In the genomic region with DNA sequence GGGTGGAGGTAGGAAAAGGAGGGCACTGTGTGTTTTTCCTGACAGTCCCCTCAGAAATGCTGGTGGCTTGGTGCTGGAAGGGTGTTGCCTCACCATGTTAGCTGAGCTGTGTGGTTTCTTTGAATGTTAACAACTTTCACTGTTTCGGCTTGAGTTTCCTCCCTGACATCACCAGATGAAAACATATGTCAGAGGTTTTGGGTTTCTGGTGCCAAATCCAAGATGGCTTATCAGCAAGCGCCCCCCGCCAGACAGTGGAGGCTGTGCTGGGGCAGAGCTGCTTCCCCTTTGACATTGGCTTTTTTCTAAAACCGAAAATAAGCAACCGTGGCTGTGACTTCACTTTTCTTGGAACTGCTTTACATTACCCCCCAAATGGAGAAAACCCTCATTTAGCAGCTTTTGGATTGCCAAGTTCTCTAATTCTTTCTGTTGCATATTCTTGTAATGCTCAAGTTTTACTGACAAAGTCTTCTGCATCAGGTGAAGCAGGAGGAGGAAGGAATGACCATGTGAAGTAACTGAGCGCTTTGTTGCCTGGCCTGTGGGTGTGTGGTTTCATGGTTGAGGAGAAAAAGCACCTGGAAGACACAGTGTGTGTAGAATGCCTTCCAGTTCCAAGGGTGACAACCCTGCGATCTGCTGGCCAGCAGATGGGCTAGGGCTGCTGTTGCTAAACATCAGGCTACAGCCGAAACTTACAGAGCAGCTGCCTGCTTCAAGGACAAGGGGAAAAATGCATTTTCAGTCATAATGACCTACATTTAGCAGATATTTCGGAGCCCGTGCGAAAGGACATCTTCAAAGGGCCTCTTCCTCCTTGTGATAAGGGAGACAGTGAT, we compare ENCODE assay signal across 1 cellular context.
TF ChIP-seq lines count a peak whose summit lies in the region.

No MANE protein-coding gene starts in this region.

TF ChIP-seq in H1, 55 proteins besides CTCF, POLR2A, EP300 and RAD21 (continued from another document):
- no peak for TF ChIP-seq NANOG (IDR thresholded peaks at IDR 0.05; ENCODE audit: insufficient read depth, low read depth, low read length, poor library complexity, severe bottlenecking)
- no peak for TF ChIP-seq CBX8 (IDR thresholded peaks at IDR 0.05; ENCODE audit: borderline replicate concordance, low read depth, low read length)
- no peak for TF ChIP-seq MAFK (IDR thresholded peaks at IDR 0.05; ENCODE audit: low read depth, low read length)
